30 cellular contexts compared by ENCODE assay signal in the genomic region with DNA sequence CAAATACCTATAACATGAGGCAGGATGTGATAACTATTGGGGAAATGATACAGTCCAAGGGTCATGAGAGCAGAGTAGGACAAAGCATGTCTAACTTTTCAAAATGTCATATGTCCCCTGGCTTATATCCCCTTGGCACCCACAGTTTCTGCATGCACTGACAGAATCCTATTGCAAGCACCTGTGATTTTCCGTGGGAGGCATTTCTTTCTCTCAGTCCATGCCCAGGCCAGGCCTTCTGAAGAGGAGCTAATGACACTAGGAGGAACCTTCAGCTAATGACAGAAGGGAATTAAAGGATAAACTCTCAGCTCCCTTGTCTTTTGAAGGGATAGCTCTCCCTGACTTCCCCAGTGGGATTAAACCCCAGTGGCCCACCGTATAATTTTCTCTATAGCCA.
"Had no signal": no experiment of that assay in that cellular context is flagged by ENCODE, and none has a peak within 500 bp of the region (broad histone marks: within the 10 kb centered on the region; RNA-seq: fewer than 3 reads in every experiment).

No MANE protein-coding gene starts in this region.

- H3K27me3 ChIP-seq: body of pancreas, esophagus muscularis mucosa, foreskin keratinocyte, gastrocnemius medialis had no signal

- H3K27me3 Mint-ChIP-seq: activated CD4-positive, alpha-beta memory T cell treated with anti-CD3 and anti-CD28 coated beads, Interleukin-2, amount 10 ng/mL, durations not matched to agents 7 days and 5 days; activated CD4-positive, alpha-beta T cell treated with anti-CD3 and anti-CD28 coated beads, Interleukin-2, amount 10 ng/mL, durations not matched to agents 7 days and 5 days; activated naive CD8-positive, alpha-beta T cell; activated T-helper 17 cell treated with anti-CD3 and anti-CD28 coated beads, Interleukin-2, amount 50 U/mL, for 72 hours; effector memory CD8-positive, alpha-beta T cell had no signal

- H3K4me3 ChIP-seq: body of pancreas, esophagus muscularis mucosa, gastrocnemius medialis, heart left ventricle had no signal

- H3K9me3 Mint-ChIP-seq: activated CD4-positive, alpha-beta T cell treated with anti-CD3 and anti-CD28 coated beads, Interleukin-2, amount 10 ng/mL, durations not matched to agents 7 days and 5 days; activated T-helper 17 cell treated with anti-CD3 and anti-CD28 coated beads, Interleukin-2, amount 50 U/mL, for 72 hours had no signal

- FAIRE-seq: colon had no signal

- H3K9me3 ChIP-seq: body of pancreas, esophagus muscularis mucosa, gastrocnemius medialis, heart left ventricle had no signal

- H3K36me3 ChIP-seq: esophagus muscularis mucosa, gastrocnemius medialis, heart left ventricle had no signal

- H3K27ac ChIP-seq: body of pancreas, esophagus muscularis mucosa, foreskin keratinocyte, gastrocnemius medialis, heart left ventricle had no signal

- H3K4me1 ChIP-seq: body of pancreas, esophagus muscularis mucosa, foreskin keratinocyte, gastrocnemius medialis, heart left ventricle had no signal

- H3K36me3 Mint-ChIP-seq: activated naive CD8-positive, alpha-beta T cell; WTC11 had no signal

- DNase-seq: activated CD4-positive, alpha-beta memory T cell treated with anti-CD3 and anti-CD28 coated beads, Interleukin-2, amount 10 ng/mL, durations not matched to agents 7 days and 5 days; activated CD4-positive, alpha-beta T cell treated with anti-CD3 and anti-CD28 coated beads for 1 hour; activated CD4-positive, alpha-beta T cell treated with anti-CD3 and anti-CD28 coated beads for 4 hours; activated CD4-positive, alpha-beta T cell treated with anti-CD3 and anti-CD28 coated beads, Interleukin-2, amount 10 ng/mL, durations not matched to agents 7 days and 5 days; activated CD4-positive, alpha-beta T cell treated with anti-CD3 and anti-CD28 coated beads, Interleukin-2, amount 50 U/mL, for 4 hours; activated effector memory CD4-positive, alpha-beta T cell treated with Interleukin-2 at 50 U/mL for 16 hours; activated gamma-delta T cell treated with Interleukin-2 at 50 U/mL for 16 hours; activated naive CD4-positive, alpha-beta T cell treated with anti-CD3 and anti-CD28 coated beads, Interleukin-2, amount 50 U/mL, for 16 hours; activated naive CD4-positive, alpha-beta T cell treated with Interleukin-2 at 50 U/mL for 16 hours; activated T-cell treated with anti-CD3 and anti-CD28 coated beads, Interleukin-2, amount 50 U/mL, for 4 hours; amniotic stem cell; aorta; body of pancreas; caudate nucleus; cortex of kidney; dermis blood vessel endothelial cell; effector CD4-positive, alpha-beta T cell; effector memory CD8-positive, alpha-beta T cell; erythroblast; foreskin keratinocyte; gastrocnemius medialis; glutamatergic neuron; T-helper 17 cell had no signal

- H3K4me3 Mint-ChIP-seq: activated CD4-positive, alpha-beta memory T cell treated with anti-CD3 and anti-CD28 coated beads, Interleukin-2, amount 10 ng/mL, durations not matched to agents 7 days and 5 days; activated CD4-positive, alpha-beta T cell treated with anti-CD3 and anti-CD28 coated beads, Interleukin-2, amount 10 ng/mL, durations not matched to agents 7 days and 5 days; activated naive CD8-positive, alpha-beta T cell; activated T-cell treated with anti-CD3 and anti-CD28 coated beads, Interleukin-2, amount 50 U/mL, for 4 hours; activated T-helper 17 cell treated with anti-CD3 and anti-CD28 coated beads, Interleukin-2, amount 50 U/mL, for 72 hours; effector memory CD8-positive, alpha-beta T cell; T-helper 17 cell; T-helper 2 cell treated with Interferon-gamma antibody and Interleukin-4, amounts not matched to agents 5 μg/mL and 100 μg/mL, for 36 hours; WTC11 had no signal

- H3K4me1 Mint-ChIP-seq: activated CD4-positive, alpha-beta memory T cell treated with anti-CD3 and anti-CD28 coated beads, Interleukin-2, amount 10 ng/mL, durations not matched to agents 7 days and 5 days; activated CD4-positive, alpha-beta T cell treated with anti-CD3 and anti-CD28 coated beads, Interleukin-2, amount 10 ng/mL, durations not matched to agents 7 days and 5 days; activated T-helper 17 cell treated with anti-CD3 and anti-CD28 coated beads, Interleukin-2, amount 50 U/mL, for 72 hours; T-helper 17 cell; WTC11 had no signal

- H3K27ac Mint-ChIP-seq: activated CD4-positive, alpha-beta memory T cell treated with anti-CD3 and anti-CD28 coated beads, Interleukin-2, amount 10 ng/mL, durations not matched to agents 7 days and 5 days; activated CD4-positive, alpha-beta T cell treated with anti-CD3 and anti-CD28 coated beads, Interleukin-2, amount 10 ng/mL, durations not matched to agents 7 days and 5 days; activated naive CD8-positive, alpha-beta T cell; activated T-helper 17 cell treated with anti-CD3 and anti-CD28 coated beads, Interleukin-2, amount 50 U/mL, for 72 hours; effector memory CD8-positive, alpha-beta T cell; T-helper 17 cell; T-helper 2 cell treated with Interferon-gamma antibody and Interleukin-4, amounts not matched to agents 5 μg/mL and 100 μg/mL, for 36 hours; WTC11 had no signal
